22 cellular contexts compared by ENCODE assay signal in genomic region chr19:38990949-38991697, GRCh38. TPM values are rescaled to one million over a fixed set of nuclear protein-coding genes. Genes with fewer than 3 reads are reported as not detected.
A peak's percentile ranks its signal among the peaks of the same experiment; 100 is the strongest.
DNase-seq lines count a peak whose midpoint lies in the region; ATAC-seq, FAIRE-seq and TF ChIP-seq lines count a peak whose summit lies in the region.
"Had no signal": no experiment of that assay in that cellular context is flagged by ENCODE, and none has a peak within 500 bp of the region (broad histone marks: within the 10 kb centered on the region; RNA-seq: fewer than 3 reads in every experiment).

No MANE protein-coding gene starts in this region.

- H3F3A ChIP-seq in GM23338 (replicated peaks; ENCODE audit: low read depth): no peaks in the 10 kb centered on the region

- H2AFZ ChIP-seq in HepG2 (ENCODE audit: low read length) (no peak overlapping the region), GM23338 (no peak overlapping the region)

- POLR2A ChIA-PET in HepG2 (lab: Yijun Ruan, JAX): no interaction called here

- H3K9me3 ChIP-seq in HepG2 (ENCODE audit: low read length) (no peaks in the 10 kb centered on the region), body of pancreas (no peaks in the 10 kb centered on the region)
- H3K9me3 ChIP-seq: mucosa of descending colon had no signal

- intact Hi-C loops in HepG2 (cut with micrococcal nuclease; ENCODE audit: unreplicated experiment) (no loop called here), body of pancreas (cut with DNase I) (no loop called here)

- FAIRE-seq in RCC 7860 (lab: Jason Lieb, UNC): peak; percentile 81
- FAIRE-seq in HepG2 (lab: Jason Lieb, UNC): no peak

- no peak for TF ChIP-seq RAD21 in HepG2 (CRISPR knock-in tag; IDR thresholded peaks at IDR 0.05)

- H3K36me3 ChIP-seq in HepG2 (replicated peaks in 1 of 2; ENCODE audit: control insufficient read depth in 1 of 2, insufficient read depth in 2 of 2, low read length in 2 of 2) (no peaks in the 10 kb centered on the region), GM23338 (ENCODE audit: insufficient read depth) (no peaks in the 10 kb centered on the region), body of pancreas (replicated peaks in 1 of 2; ENCODE audit: insufficient read depth in 1 of 2, low read depth in 2 of 2) (no peaks in the 10 kb centered on the region)
- H3K36me3 ChIP-seq: gastroesophageal sphincter had no signal

- BruUV-seq in HepG2 (replicated peaks; lab: Mats Ljungman, UMichigan): no TSS peak

- H3K79me2 ChIP-seq in HepG2 (ENCODE audit: insufficient read depth, low read length): no peaks in the 10 kb centered on the region
- H3K79me2 ChIP-seq in GM23338 (replicated peaks; ENCODE audit: insufficient read depth): no peaks in the 10 kb centered on the region

- H3K4me3 Mint-ChIP-seq in GM23338: no peak overlapping the region
- H3K4me3 Mint-ChIP-seq: activated CD4-positive, alpha-beta memory T cell treated with anti-CD3 and anti-CD28 coated beads for 36 hours; CD4-positive, alpha-beta T cell; stimulated activated naive CD8-positive, alpha-beta T cell treated with anti-CD3 and anti-CD28 coated beads, Interleukin-15, amount 100 ng/mL, for 72 hours; type B pancreatic cell had no signal

- H3K4me3 ChIP-seq in HepG2 (replicated peaks in 1 of 3; ENCODE audit: insufficient read depth in 1 of 3, low read depth in 2 of 3, low read length in 3 of 3) (no peak overlapping the region), GM23338 (no peak overlapping the region), body of pancreas (no peak overlapping the region)
- H3K4me3 ChIP-seq: gastroesophageal sphincter, mucosa of descending colon had no signal

- no peaks in the 10 kb centered on the region for H3K9me3 Mint-ChIP-seq in GM23338
- H3K9me3 Mint-ChIP-seq: activated CD4-positive, alpha-beta memory T cell treated with anti-CD3 and anti-CD28 coated beads for 36 hours; CD4-positive, alpha-beta T cell; stimulated activated naive CD8-positive, alpha-beta T cell treated with anti-CD3 and anti-CD28 coated beads, Interleukin-15, amount 100 ng/mL, for 72 hours; type B pancreatic cell had no signal

- CTCF ChIA-PET in HepG2 (lab: Yijun Ruan, JAX; ENCODE audit: low intra/inter-chr PET ratio, low total read pairs): no interaction called here

- no peak for TF ChIP-seq EP300 in HepG2 (IDR thresholded peaks at IDR 0.05; ENCODE audit: low read depth in 2 of 2, low read length in 2 of 2)
- TF ChIP-seq EP300 in HepG2 (CRISPR knock-in tag; IDR thresholded peaks at IDR 0.05; ENCODE audit: borderline replicate concordance): no peak

- WGBS in HepG2 (ENCODE audit: low lambda C conversion rate): 37% methylated on average over 9 of the region's 13 CpGs
- 71 to 74% methylated on average over 8 to 13 of the region's 13 CpGs for WGBS in body of pancreas, 2 donors

- H3K9ac ChIP-seq in HepG2 (ENCODE audit: insufficient read depth, low read depth, low read length): no peak overlapping the region

- no peak overlapping the region for H3K4me2 ChIP-seq in HepG2 (ENCODE audit: low read depth, low read length)
- H3K4me2 ChIP-seq in GM23338: no peak overlapping the region

- peaks cover 6% of the 10 kb centered on the region for H3K4me1 Mint-ChIP-seq in GM23338

- no peak for TF ChIP-seq CTCF in HepG2 (CRISPR knock-in tag; IDR thresholded peaks at IDR 0.05)
- TF ChIP-seq CTCF in GM23338 (conservative IDR thresholded peaks at IDR 0.05; ENCODE audit: low read depth in 2 of 2): no peak
- no peak for TF ChIP-seq CTCF in body of pancreas (IDR thresholded peaks at IDR 0.05)

- H3K27me3 Mint-ChIP-seq in GM23338 (ENCODE audit: insufficient read depth, low read depth, poor library complexity): peaks cover 12% of the 10 kb centered on the region
- H3K27me3 Mint-ChIP-seq: type B pancreatic cell had no signal

- H4K20me1 ChIP-seq in HepG2 (ENCODE audit: insufficient read depth, low read length) (no peaks in the 10 kb centered on the region), GM23338 (replicated peaks; ENCODE audit: insufficient read depth) (no peaks in the 10 kb centered on the region)

- no peaks in the 10 kb centered on the region for H3K36me3 Mint-ChIP-seq in GM23338 (ENCODE audit: low read depth)
- H3K36me3 Mint-ChIP-seq: activated CD4-positive, alpha-beta memory T cell treated with anti-CD3 and anti-CD28 coated beads for 36 hours; type B pancreatic cell had no signal

- H3K4me1 ChIP-seq in HepG2 (ENCODE audit: insufficient read depth, low read length) (peaks cover 37% of the 10 kb centered on the region), GM23338 (ENCODE audit: insufficient read depth) (peaks cover 5% of the 10 kb centered on the region), body of pancreas (no peaks in the 10 kb centered on the region)
- H3K4me1 ChIP-seq: gastroesophageal sphincter had no signal

- H3K27ac Mint-ChIP-seq in GM23338: no peak overlapping the region
- H3K27ac Mint-ChIP-seq: activated CD4-positive, alpha-beta memory T cell treated with anti-CD3 and anti-CD28 coated beads for 36 hours; CD4-positive, alpha-beta T cell; stimulated activated naive CD8-positive, alpha-beta T cell treated with anti-CD3 and anti-CD28 coated beads, Interleukin-15, amount 100 ng/mL, for 72 hours; type B pancreatic cell had no signal

- peaks cover 1 to 14% of the 10 kb centered on the region in 2 experiments; a peak in 2 of 5 replicates for H3K27me3 ChIP-seq in HepG2 (ENCODE audit: control insufficient read depth in 1 of 2, insufficient read depth in 2 of 2, low read length in 2 of 2)
- no peaks in the 10 kb centered on the region for H3K27me3 ChIP-seq in GM23338 (ENCODE audit: insufficient read depth)
- no peaks in the 10 kb centered on the region for H3K27me3 ChIP-seq in body of pancreas

- TF ChIP-seq POLR2A in HepG2 (IDR thresholded peaks at IDR 0.05; ENCODE audit: insufficient read depth in 1 of 2, low read depth in 2 of 2, low read length in 2 of 2) (no peak), body of pancreas (IDR thresholded peaks at IDR 0.05) (no peak)

- DNase-seq in A172 (ENCODE audit: low spot score): peak; percentile 60
- peak; percentile 49 for DNase-seq in H4 (ENCODE audit: low spot score)
- peak; percentile 78 for DNase-seq in RCC 7860 (ENCODE audit: low spot score)
- no peak for DNase-seq in HepG2 (ENCODE audit: low spot score)
- DNase-seq in stimulated activated CD4-positive, alpha-beta T cell treated with anti-CD3 and anti-CD28 coated beads, Interleukin-15, amount 100 ng/mL, for 24 hours: no peak
- DNase-seq in GM23338 (ENCODE audit: low spot score): no peak
- no peak for DNase-seq in body of pancreas
- DNase-seq: activated CD4-positive, alpha-beta memory T cell treated with anti-CD3 and anti-CD28 coated beads for 36 hours; activated naive CD4-positive, alpha-beta T cell treated with anti-CD3 and anti-CD28 coated beads, Interleukin-2, amount 50 U/mL, for 16 hours; activated T-cell treated with anti-CD3 and anti-CD28 coated beads, Interleukin-2, amount 50 U/mL, for 1 hour; CD4-positive, alpha-beta T cell; DMS79; H7; mucosa of descending colon; NCI-H1694; NCI-H226; occipital lobe; stimulated activated naive CD8-positive, alpha-beta T cell treated with anti-CD3 and anti-CD28 coated beads, Interleukin-15, amount 100 ng/mL, for 72 hours; T-helper 1 cell had no signal

- ATAC-seq in HepG2 (peak; percentile 24; the same call in 1 of the 3 replicates), GM23338 (no peak), HG02610 (IDR thresholded peaks at IDR 0.05; ENCODE audit: unreplicated experiment) (no peak), body of pancreas (no peak)
- ATAC-seq: gastroesophageal sphincter; mucosa of descending colon; stimulated activated naive CD8-positive, alpha-beta T cell treated with anti-CD3 and anti-CD28 coated beads, Interleukin-15, amount 100 ng/mL, for 72 hours had no signal

- in situ Hi-C loops in HepG2 (cut with HindIII; ENCODE audit: extremely low pct_ligation_motif_present, low pct_unique_long_range_greater_than_20kb): no loop called here

- H3K27ac ChIP-seq in HepG2 (ENCODE audit: extremely low read length, insufficient read depth, low read length) (no peak overlapping the region), GM23338 (ENCODE audit: low read depth) (no peak overlapping the region), body of pancreas (no peak overlapping the region)
- H3K27ac ChIP-seq: gastroesophageal sphincter had no signal

- H3K9me2 ChIP-seq in GM23338 (ENCODE audit: insufficient read depth): no peaks in the 10 kb centered on the region

RNA-seq across cellular contexts. Expression of gene FBXO17, which starts 15.6 kb away (rescaled TPM):
- total RNA-seq in A172 (2014; rRNA removed; shearing (Covaris generic)): 15.1 and 21.9 TPM in 2 replicates
- total RNA-seq in H4 (2014; rRNA removed; shearing (Covaris generic)): 35.6 and 46.6 TPM in 2 replicates
- 17.9 and 22.1 TPM in 2 replicates for total RNA-seq in HepG2 (2016; rRNA removed; fragmentation: Illumina TruSeq; extraction: Trizol)
- 14.6 and 15.1 TPM in 2 replicates for total RNA-seq in HepG2 (2016; cell fraction: cytosol; rRNA removed; fragmentation: Illumina TruSeq; extraction: Trizol; ENCODE audit: low read depth)
- total RNA-seq in HepG2 (2016; cell fraction: insoluble cytoplasmic fraction; rRNA removed; fragmentation: Illumina TruSeq; extraction: Trizol): 17.1 and 20.8 TPM in 2 replicates
- total RNA-seq in HepG2 (2016; cell fraction: membrane; rRNA removed; fragmentation: Illumina TruSeq; extraction: Trizol): 19.2 and 21.9 TPM in 2 replicates
- 11.9 and 15.2 TPM in 2 replicates for total RNA-seq in HepG2 (2016; cell fraction: nucleus; rRNA removed; fragmentation: Illumina TruSeq; extraction: Trizol)
- 58.7 and 64.8 TPM in 2 replicates for polyA plus RNA-seq in HepG2 (2011; rRNA removed)
- 31.8 and 40.9 TPM in 2 replicates for polyA plus RNA-seq in HepG2 (2011; cell fraction: cytosol; rRNA removed)
- 155 and 176 TPM in 2 replicates for polyA plus RNA-seq in HepG2 (2011; cell fraction: nucleus; rRNA removed)
- 52.3 and 56.5 TPM in 2 replicates for polyA plus RNA-seq in HepG2 (2012)
- polyA plus RNA-seq in HepG2 (2016; cell fraction: cytosol; fragmentation: Illumina TruSeq; extraction: Trizol; ENCODE audit: low read depth): 5.2 and 6.0 TPM in 2 replicates
- 20.8 and 23.0 TPM in 2 replicates for polyA plus RNA-seq in HepG2 (2016; cell fraction: insoluble cytoplasmic fraction; fragmentation: Illumina TruSeq; extraction: Trizol; ENCODE audit: low read depth)
- 11.3 and 11.6 TPM in 2 replicates for polyA plus RNA-seq in HepG2 (2016; cell fraction: membrane; fragmentation: Illumina TruSeq; extraction: Trizol; ENCODE audit: low read depth)
- 61.3 and 68.3 TPM in 2 replicates for polyA plus RNA-seq in HepG2 (2016; cell fraction: nucleus; fragmentation: Illumina TruSeq; extraction: Trizol; ENCODE audit: insufficient read depth, low read depth)
- 2.5 and 39.3 TPM in 2 replicates for polyA minus RNA-seq in HepG2 (2011; rRNA and poly(A)+ RNA removed; ENCODE audit: low replicate concordance)
- 13.8 and 18.9 TPM in 2 replicates for polyA minus RNA-seq in HepG2 (2011; cell fraction: cytosol; rRNA and poly(A)+ RNA removed)
- polyA minus RNA-seq in HepG2 (2011; cell fraction: nucleus; rRNA and poly(A)+ RNA removed): 47.0 and 48.8 TPM in 2 replicates
- 27.2 and 29.0 TPM in 2 replicates for total RNA-seq in GM23338 (2014; rRNA removed; shearing (Covaris generic))
- polyA plus RNA-seq in GM23338 (2016; fragmentation: Nextera tagmentation; extraction: Ambion mirVana): 17.2 and 18.6 TPM in 2 replicates
- total RNA-seq in body of pancreas: 10 to 100 TPM; 18.8 to 25.2 TPM
- total RNA-seq: activated CD4-positive, alpha-beta memory T cell treated with anti-CD3 and anti-CD28 coated beads for 36 hours; CD4-positive, alpha-beta T cell had no signal

RNA-seq across cellular contexts. Expression of gene FBXO27, which starts 41.2 kb away (rescaled TPM):
- total RNA-seq in A172 (2014; rRNA removed; shearing (Covaris generic)): 0.07 and 0.10 TPM in 2 replicates
- total RNA-seq in H4 (2014; rRNA removed; shearing (Covaris generic)): 2.2 and 4.5 TPM in 2 replicates
- 0.15 and 0.49 TPM in 2 replicates for total RNA-seq in HepG2 (2016; rRNA removed; fragmentation: Illumina TruSeq; extraction: Trizol)
- 0.20 and 0.26 TPM in 2 replicates for total RNA-seq in HepG2 (2016; cell fraction: cytosol; rRNA removed; fragmentation: Illumina TruSeq; extraction: Trizol; ENCODE audit: low read depth)
- total RNA-seq in HepG2 (2016; cell fraction: insoluble cytoplasmic fraction; rRNA removed; fragmentation: Illumina TruSeq; extraction: Trizol): 0.27 and 0.35 TPM in 2 replicates
- total RNA-seq in HepG2 (2016; cell fraction: membrane; rRNA removed; fragmentation: Illumina TruSeq; extraction: Trizol): 0.17 and 0.34 TPM in 2 replicates
- not detected in 2 replicates for total RNA-seq in HepG2 (2016; cell fraction: nucleus; rRNA removed; fragmentation: Illumina TruSeq; extraction: Trizol)
- polyA plus RNA-seq in HepG2 (2011; rRNA removed): 2.0 and 2.8 TPM in 2 replicates
- polyA plus RNA-seq in HepG2 (2011; cell fraction: cytosol; rRNA removed): 1.7 and 2.8 TPM in 2 replicates
- polyA plus RNA-seq in HepG2 (2011; cell fraction: nucleus; rRNA removed): 1.4 and 1.7 TPM in 2 replicates
- 0.99 and 1.1 TPM in 2 replicates for polyA plus RNA-seq in HepG2 (2012)
- polyA plus RNA-seq in HepG2 (2016; cell fraction: cytosol; fragmentation: Illumina TruSeq; extraction: Trizol; ENCODE audit: low read depth): 0.10 TPM in 1 of 2 replicates, not detected in the other
- 0.73 and 1.2 TPM in 2 replicates for polyA plus RNA-seq in HepG2 (2016; cell fraction: insoluble cytoplasmic fraction; fragmentation: Illumina TruSeq; extraction: Trizol; ENCODE audit: low read depth)
- polyA plus RNA-seq in HepG2 (2016; cell fraction: membrane; fragmentation: Illumina TruSeq; extraction: Trizol; ENCODE audit: low read depth): 0.48 TPM in 2 replicates
- 0.53 and 1.7 TPM in 2 replicates for polyA plus RNA-seq in HepG2 (2016; cell fraction: nucleus; fragmentation: Illumina TruSeq; extraction: Trizol; ENCODE audit: insufficient read depth, low read depth)
- polyA minus RNA-seq in HepG2 (2011; rRNA and poly(A)+ RNA removed; ENCODE audit: low replicate concordance): 0.23 and 2.3 TPM in 2 replicates
- not detected in 2 replicates for polyA minus RNA-seq in HepG2 (2011; cell fraction: cytosol; rRNA and poly(A)+ RNA removed)
- polyA minus RNA-seq in HepG2 (2011; cell fraction: nucleus; rRNA and poly(A)+ RNA removed): 0.26 and 1.9 TPM in 2 replicates
- 3.8 and 6.2 TPM in 2 replicates for total RNA-seq in GM23338 (2014; rRNA removed; shearing (Covaris generic))
- 13.7 and 15.4 TPM in 2 replicates for polyA plus RNA-seq in GM23338 (2016; fragmentation: Nextera tagmentation; extraction: Ambion mirVana)
- total RNA-seq in body of pancreas: 1 to 10 TPM in 1 of 2 donors, under 1 TPM in 1; 0.52 to 4.3 TPM

Comparison
In these comparisons a context has a peak if more than half of its experiments do, and no peak if none do; other contexts are left out.
1. DNase-seq: peak in A172 (single experiment), H4 (single experiment) and RCC 7860 (single experiment); none in HepG2 (single experiment), stimulated activated CD4-positive, alpha-beta T cell treated with anti-CD3 and anti-CD28 coated beads, Interleukin-15, amount 100 ng/mL, for 24 hours (single experiment), GM23338 (single experiment) and body of pancreas (0 of 4).